ENCODE assay signal across 21 cellular contexts in genomic region chrX:109274806-109275205, GRCh38.
A peak's percentile ranks its signal among the peaks of the same experiment; 100 is the strongest.
DNase-seq lines count a peak whose midpoint lies in the region; ATAC-seq, FAIRE-seq and TF ChIP-seq lines count a peak whose summit lies in the region.
"Had no signal": no experiment of that assay in that cellular context is flagged by ENCODE, and none has a peak within 500 bp of the region (broad histone marks: within the 10 kb centered on the region; RNA-seq: fewer than 3 reads in every experiment).

No MANE protein-coding gene starts in this region.

- H4K20me1 ChIP-seq in endothelial cell of umbilical vein (replicated peaks; ENCODE audit: control insufficient read depth, extremely low read depth, insufficient read depth, low read length), result no peaks in the 10 kb centered on the region

- H3K27ac ChIP-seq in endothelial cell of umbilical vein (ENCODE audit: insufficient read depth, low read depth, low read length), result no peak overlapping the region
- H3K27ac ChIP-seq: 22Rv1, A549, C4-2B, HL-60, KMS-11 had no signal

- FAIRE-seq in GM19239 (lab: Jason Lieb, UNC) (peak; percentile 93), endothelial cell of umbilical vein (lab: Jason Lieb, UNC) (peak; percentile 40)
- FAIRE-seq: A549, D721Med, G401.6 had no signal

- H3K79me2 ChIP-seq in endothelial cell of umbilical vein (ENCODE audit: control insufficient read depth, insufficient read depth, low read length), result no peaks in the 10 kb centered on the region

- no peaks in the 10 kb centered on the region for H3K4me1 ChIP-seq in endothelial cell of umbilical vein (ENCODE audit: control insufficient read depth, extremely low read depth, insufficient read depth, low read length)
- H3K4me1 ChIP-seq: A549, Caco-2 had no signal

- H3K27me3 Mint-ChIP-seq in activated CD8-positive, alpha-beta T cell treated with anti-CD3 and anti-CD28 coated beads, Interleukin-2, amount 10 ng/mL, durations not matched to agents 7 days and 5 days (ENCODE audit: low read depth), result no peaks in the 10 kb centered on the region
- H3K27me3 Mint-ChIP-seq: CD4-positive, alpha-beta T cell had no signal

- H3K9me1 ChIP-seq in endothelial cell of umbilical vein (replicated peaks; ENCODE audit: control insufficient read depth, extremely low read depth, insufficient read depth, low read length), result no peaks in the 10 kb centered on the region

- no peak overlapping the region for H3K4me3 Mint-ChIP-seq in activated CD8-positive, alpha-beta T cell treated with anti-CD3 and anti-CD28 coated beads, Interleukin-2, amount 10 ng/mL, durations not matched to agents 7 days and 5 days
- H3K4me3 Mint-ChIP-seq: CD4-positive, alpha-beta T cell; HFFc6 had no signal

- CTCF ChIA-PET in endothelial cell of umbilical vein (lab: Charles Lee), result no interaction called here
- CTCF ChIA-PET in activated CD8-positive, alpha-beta T cell treated with anti-CD3 and anti-CD28 coated beads, Interleukin-2, amount 10 ng/mL, durations not matched to agents 7 days and 5 days (lab: Charles Lee), result no interaction called here

- no peak overlapping the region for H3K27ac Mint-ChIP-seq in activated CD8-positive, alpha-beta T cell treated with anti-CD3 and anti-CD28 coated beads, Interleukin-2, amount 10 ng/mL, durations not matched to agents 7 days and 5 days
- H3K27ac Mint-ChIP-seq: CD4-positive, alpha-beta T cell; HFFc6 had no signal

- no TSS peak for BruUV-seq in endothelial cell of umbilical vein (replicated peaks; lab: Mats Ljungman, UMichigan)

- DNase-seq in GM12865 (ENCODE audit: low read depth) (peak; percentile 57), GM19239 (ENCODE audit: insufficient read length, low spot score) (no peak), MV-4-11 (lab: John Stamatoyannopoulos, UW) (peak; percentile 0), endothelial cell of umbilical vein (ENCODE audit: low read depth, low spot score) (no peak)
- no peak for DNase-seq in activated CD8-positive, alpha-beta T cell treated with anti-CD3 and anti-CD28 coated beads, Interleukin-2, amount 10 ng/mL, durations not matched to agents 7 days and 5 days
- DNase-seq: AML-193; Caco-2; CD4-positive, alpha-beta T cell; GOT3; H7; HFFc6 had no signal

- TF ChIP-seq CTCF in GM12865 (IDR thresholded peaks at IDR 0.05; ENCODE audit: insufficient read depth, low read depth, low read length, missing control alignments) (no peak), endothelial cell of umbilical vein (IDR thresholded peaks at IDR 0.05; ENCODE audit: extremely low read depth in 1 of 2, insufficient read depth in 1 of 2, low read depth in 1 of 2, low read length in 2 of 2) (no peak)

- no peak for TF ChIP-seq POLR2A in endothelial cell of umbilical vein (IDR thresholded peaks at IDR 0.05; ENCODE audit: low read depth, low read length)

- H3K4me2 ChIP-seq in endothelial cell of umbilical vein (ENCODE audit: insufficient read depth, low read length), result no peak overlapping the region
- H3K4me2 ChIP-seq: A549, KMS-11 had no signal

- H3K9ac ChIP-seq in endothelial cell of umbilical vein (replicated peaks; ENCODE audit: extremely low read depth, insufficient read depth, low read length), result no peak overlapping the region
- H3K9ac ChIP-seq: KMS-11 had no signal

- no peak overlapping the region for H2AFZ ChIP-seq in endothelial cell of umbilical vein (ENCODE audit: low read depth, low read length)

- intact Hi-C loops in endothelial cell of umbilical vein (cut with micrococcal nuclease), result no loop called here

- no peak overlapping the region for H3K4me3 ChIP-seq in GM12865 (ENCODE audit: low read depth, low read length)
- no peak overlapping the region for H3K4me3 ChIP-seq in endothelial cell of umbilical vein (replicated peaks in 1 of 3; ENCODE audit: insufficient read depth in 1 of 3, low read depth in 1 of 3, low read length in 3 of 3)
- H3K4me3 ChIP-seq: A549 had no signal

- H3K9me3 Mint-ChIP-seq in activated CD8-positive, alpha-beta T cell treated with anti-CD3 and anti-CD28 coated beads, Interleukin-2, amount 10 ng/mL, durations not matched to agents 7 days and 5 days (ENCODE audit: insufficient read depth), result no peaks in the 10 kb centered on the region
- H3K9me3 Mint-ChIP-seq: CD4-positive, alpha-beta T cell had no signal

- POLR2A ChIA-PET in endothelial cell of umbilical vein (lab: Charles Lee), result no interaction called here
- POLR2A ChIA-PET in activated CD8-positive, alpha-beta T cell treated with anti-CD3 and anti-CD28 coated beads, Interleukin-2, amount 10 ng/mL, durations not matched to agents 7 days and 5 days (lab: Charles Lee), result no interaction called here

- H3K27me3 ChIP-seq in endothelial cell of umbilical vein (ENCODE audit: control insufficient read depth in 2 of 2, insufficient read depth in 2 of 2, low read length in 2 of 2), result peaks cover 0 to 15% of the 10 kb centered on the region in 2 experiments

- H3K4me1 Mint-ChIP-seq in activated CD8-positive, alpha-beta T cell treated with anti-CD3 and anti-CD28 coated beads, Interleukin-2, amount 10 ng/mL, durations not matched to agents 7 days and 5 days (ENCODE audit: low read depth), result no peaks in the 10 kb centered on the region

- dilution Hi-C loops in endothelial cell of umbilical vein (cut with MboI; ENCODE audit: extremely low pct_ligation_motif_present, low sequenced_read_pairs), result no loop called here

- H3K36me3 ChIP-seq in endothelial cell of umbilical vein (ENCODE audit: control insufficient read depth in 2 of 2, extremely low read depth in 1 of 2, insufficient read depth in 2 of 2, low read length in 2 of 2), result no peaks in the 10 kb centered on the region

- no peak for ATAC-seq in activated CD8-positive, alpha-beta T cell treated with anti-CD3 and anti-CD28 coated beads, Interleukin-2, amount 10 ng/mL, durations not matched to agents 7 days and 5 days
- ATAC-seq in HG03432 (IDR thresholded peaks at IDR 0.05; ENCODE audit: unreplicated experiment), result no peak
- ATAC-seq in GM21390 (IDR thresholded peaks at IDR 0.05; ENCODE audit: unreplicated experiment), result no peak
- ATAC-seq: A549, HCT116 had no signal

- H3K9me3 ChIP-seq in endothelial cell of umbilical vein (replicated peaks; ENCODE audit: control insufficient read depth, insufficient read depth, low read length), result no peaks in the 10 kb centered on the region
- H3K9me3 ChIP-seq: A549, Caco-2 had no signal

- no peaks in the 10 kb centered on the region for H3K36me3 Mint-ChIP-seq in activated CD8-positive, alpha-beta T cell treated with anti-CD3 and anti-CD28 coated beads, Interleukin-2, amount 10 ng/mL, durations not matched to agents 7 days and 5 days (ENCODE audit: low read depth)

TF ChIP-seq in endothelial cell of umbilical vein, 7 proteins besides CTCF, POLR2A, EP300 and RAD21:
- TF ChIP-seq MAX (IDR thresholded peaks at IDR 0.05; ENCODE audit: insufficient read depth, insufficient read length), result no peak
- TF ChIP-seq FOS (IDR thresholded peaks at IDR 0.05; ENCODE audit: borderline replicate concordance, insufficient read depth, low read length), result no peak

Comparison
In these comparisons a context has a peak if more than half of its experiments do, and no peak if none do; other contexts are left out.
1. DNase-seq: peak in GM12865 (single experiment) and MV-4-11 (single experiment); none in GM19239 (single experiment), endothelial cell of umbilical vein (single experiment) and activated CD8-positive, alpha-beta T cell treated with anti-CD3 and anti-CD28 coated beads, Interleukin-2, amount 10 ng/mL, durations not matched to agents 7 days and 5 days (single experiment).